8 cellular contexts compared by ENCODE assay signal in genomic region chr4:39046243-39046642, GRCh38. TPM values are rescaled to one million over a fixed set of nuclear protein-coding genes. Genes with fewer than 3 reads are reported as not detected.
DNase-seq lines count a peak whose midpoint lies in the region; ATAC-seq and TF ChIP-seq lines count a peak whose summit lies in the region.

No MANE protein-coding gene starts in this region.

- H3K9me3 Mint-ChIP-seq in CD8-positive, alpha-beta memory T cell, result no peaks in the 10 kb centered on the region
- H3K9me3 Mint-ChIP-seq in natural killer cell treated with Interleukin-12 subunit alpha and Interleukin-12 subunit beta and Interleukin-15 and Interleukin-18, amount 100 ng/mL, for 72 hours, result no peaks in the 10 kb centered on the region

- H3K4me1 Mint-ChIP-seq in CD8-positive, alpha-beta memory T cell, result peaks cover 48 to 70% (median 63%) of the 10 kb centered on the region in 3 donors
- H3K4me1 Mint-ChIP-seq in natural killer cell treated with Interleukin-12 subunit alpha and Interleukin-12 subunit beta and Interleukin-15 and Interleukin-18, amount 100 ng/mL, for 72 hours (ENCODE audit: low read depth in 2 of 2), result peaks cover 29 to 46% of the 10 kb centered on the region in 2 donors

- no peaks in the 10 kb centered on the region for H3K36me3 ChIP-seq in CD8-positive, alpha-beta memory T cell (ENCODE audit: insufficient read depth, low read length)
- H3K36me3 ChIP-seq in MM.1S (replicated peaks; ENCODE audit: insufficient read depth, low read length), result no peaks in the 10 kb centered on the region
- H3K36me3 ChIP-seq in brain microvascular endothelial cell (replicated peaks), result peaks cover 2% of the 10 kb centered on the region

- in situ Hi-C loops in brain microvascular endothelial cell (cut with HindIII; ENCODE audit: low pct_ligation_motif_present, low sequenced_read_pairs), result no loop called here

- peaks cover 0 to 3% of the 10 kb centered on the region in 2 donors for H3K27me3 Mint-ChIP-seq in CD8-positive, alpha-beta memory T cell
- H3K27me3 Mint-ChIP-seq in natural killer cell treated with Interleukin-12 subunit alpha and Interleukin-12 subunit beta and Interleukin-15 and Interleukin-18, amount 100 ng/mL, for 72 hours, result no peaks in the 10 kb centered on the region

- CTCF ChIA-PET in CD8-positive, alpha-beta memory T cell (lab: Charles Lee), result interaction anchor here (1.0 to 3.5 kb wide), 5 partner anchors 17 to 148 kb away, joined by 3 to 14 read pairs (median 3); no protein-coding TSS in a partner anchor

- H4K20me1 ChIP-seq in MM.1S (ENCODE audit: insufficient read depth, low read length), result no peaks in the 10 kb centered on the region

- H3K36me3 Mint-ChIP-seq in CD8-positive, alpha-beta memory T cell, result peaks cover 0 to 6% (median 3%) of the 10 kb centered on the region in 3 donors
- no peaks in the 10 kb centered on the region for H3K36me3 Mint-ChIP-seq in natural killer cell treated with Interleukin-12 subunit alpha and Interleukin-12 subunit beta and Interleukin-15 and Interleukin-18, amount 100 ng/mL, for 72 hours

- no peak overlapping the region for H2AFZ ChIP-seq in MM.1S (ENCODE audit: low read length)

- peak overlapping the region; percentile 80 to 97 (median 94) for H3K4me3 Mint-ChIP-seq in CD8-positive, alpha-beta memory T cell
- H3K4me3 Mint-ChIP-seq in natural killer cell treated with Interleukin-12 subunit alpha and Interleukin-12 subunit beta and Interleukin-15 and Interleukin-18, amount 100 ng/mL, for 72 hours, result peak overlapping the region; percentile 83

- no peak for DNase-seq in CD8-positive, alpha-beta memory T cell
- DNase-seq in MM.1S, result no peak
- DNase-seq in brain microvascular endothelial cell, result peak; percentile 80
- no peak for DNase-seq in natural killer cell treated with Interleukin-12 subunit alpha and Interleukin-12 subunit beta and Interleukin-15 and Interleukin-18, amount 100 ng/mL, for 72 hours (ENCODE audit: low spot score)
- DNase-seq in SHP77 (lab: John Stamatoyannopoulos, UW), result no peak
- no peak for DNase-seq in RPMI8226

- no peaks in the 10 kb centered on the region for H3K9me2 ChIP-seq in MM.1S (replicated peaks; ENCODE audit: insufficient read depth, low read length)

- no peaks in the 10 kb centered on the region for H3K9me3 ChIP-seq in CD8-positive, alpha-beta memory T cell (ENCODE audit: low read length)
- H3K9me3 ChIP-seq in MM.1S (replicated peaks; ENCODE audit: insufficient read depth, low read length), result no peaks in the 10 kb centered on the region

- TF ChIP-seq CTCF in MM.1S (IDR thresholded peaks at IDR 0.05; ENCODE audit: low read length), result no peak
- no peak for TF ChIP-seq CTCF in brain microvascular endothelial cell (IDR thresholded peaks at IDR 0.05; ENCODE audit: low read depth, low read length, missing control alignments)

- peaks cover 17% of the 10 kb centered on the region for H3F3A ChIP-seq in MM.1S (ENCODE audit: insufficient read depth, low read length)

- H3K4me1 ChIP-seq in CD8-positive, alpha-beta memory T cell (ENCODE audit: insufficient read depth, low read length), result peaks cover 40% of the 10 kb centered on the region
- H3K4me1 ChIP-seq in MM.1S (ENCODE audit: low read length), result peaks cover 40% of the 10 kb centered on the region

- peak overlapping the region; percentile 51 for H3K4me2 ChIP-seq in MM.1S (ENCODE audit: low read depth, low read length)

- H3K9ac ChIP-seq in MM.1S (ENCODE audit: low read length), result no peak overlapping the region

- no peak for ATAC-seq in natural killer cell treated with Interleukin-12 subunit alpha and Interleukin-12 subunit beta and Interleukin-15 and Interleukin-18, amount 100 ng/mL, for 72 hours
- no peak for ATAC-seq in HG02588 (IDR thresholded peaks at IDR 0.05; ENCODE audit: unreplicated experiment)
- ATAC-seq in GM21381 (IDR thresholded peaks at IDR 0.05; ENCODE audit: unreplicated experiment), result no peak

- no peak overlapping the region for H3K4me3 ChIP-seq in CD8-positive, alpha-beta memory T cell (ENCODE audit: low read length)
- H3K4me3 ChIP-seq in MM.1S (ENCODE audit: low read length) (peak overlapping the region; percentile 65; the same call in 1 of the 2 replicates), brain microvascular endothelial cell (ENCODE audit: low read depth, low read length) (peak overlapping the region; percentile 71)

- peaks cover 50% of the 10 kb centered on the region for H3K79me2 ChIP-seq in MM.1S (ENCODE audit: low read length)

- H3K27ac ChIP-seq in CD8-positive, alpha-beta memory T cell (ENCODE audit: low read depth, low read length), result peak overlapping the region; percentile 40
- no peak overlapping the region for H3K27ac ChIP-seq in MM.1S (ENCODE audit: low read length)
- peak overlapping the region; percentile 99 for H3K27ac ChIP-seq in brain microvascular endothelial cell

- H3K27ac Mint-ChIP-seq in CD8-positive, alpha-beta memory T cell, result peak overlapping the region; percentile 52 to 98 (median 96)
- H3K27ac Mint-ChIP-seq in natural killer cell treated with Interleukin-12 subunit alpha and Interleukin-12 subunit beta and Interleukin-15 and Interleukin-18, amount 100 ng/mL, for 72 hours, result peak overlapping the region; percentile 73 to 81

- no peaks in the 10 kb centered on the region for H3K27me3 ChIP-seq in CD8-positive, alpha-beta memory T cell (ENCODE audit: insufficient read depth, low read length, poor library complexity, severe bottlenecking)
- H3K27me3 ChIP-seq in MM.1S (replicated peaks; ENCODE audit: insufficient read depth, low read length) (no peaks in the 10 kb centered on the region), brain microvascular endothelial cell (replicated peaks) (no peaks in the 10 kb centered on the region)

- POLR2A ChIA-PET in CD8-positive, alpha-beta memory T cell (lab: Charles Lee), result interaction anchor here (1.1 to 1.4 kb wide), 2 partner anchors 15 to 143 kb away, joined by 3 read pairs; no protein-coding TSS in a partner anchor

RNA-seq across cellular contexts. Expression of gene TMEM156, which starts 14.0 kb away (rescaled TPM):
- total RNA-seq in CD8-positive, alpha-beta memory T cell, result 1 to 10 TPM; 6.7 to 7.3 TPM
- polyA plus RNA-seq in CD8-positive, alpha-beta memory T cell, result 24.3 TPM
- total RNA-seq in natural killer cell treated with Interleukin-12 subunit alpha and Interleukin-12 subunit beta and Interleukin-15 and Interleukin-18, amount 100 ng/mL, for 72 hours, result 10 to 100 TPM in 1 of 2 donors, 1 to 10 TPM in 1; 7.9 to 10.3 TPM

RNA-seq across cellular contexts. Expression of gene KLHL5, which starts 15.8 kb away (rescaled TPM):
- 10 to 100 TPM; 11.7 to 13.0 TPM for total RNA-seq in CD8-positive, alpha-beta memory T cell
- polyA plus RNA-seq in CD8-positive, alpha-beta memory T cell, result 8.3 TPM
- total RNA-seq in natural killer cell treated with Interleukin-12 subunit alpha and Interleukin-12 subunit beta and Interleukin-15 and Interleukin-18, amount 100 ng/mL, for 72 hours, result 10 to 100 TPM; 13.6 to 20.8 TPM
